In genomic region chr21:36504067-36505058, GRCh38 we compare ENCODE assay signal across 1 cellular context.
TF ChIP-seq lines count a peak whose summit lies in the region.

No MANE protein-coding gene starts in this region.

TF ChIP-seq in HEK293, 187 proteins besides CTCF, POLR2A, EP300 and RAD21 (continued from another document):
- TF ChIP-seq ZBTB17 (tag by site-specific recombination; IDR thresholded peaks at IDR 0.05), result peak; percentile 19; the same call in 1 of the 2 replicates
- no peak for TF ChIP-seq ZNF266 (tag by site-specific recombination; IDR thresholded peaks at IDR 0.05; ENCODE audit: low read depth)
- no peak for TF ChIP-seq ZNF704 (tag by site-specific recombination; IDR thresholded peaks at IDR 0.05)
- no peak for TF ChIP-seq ZNF449 (tag by site-specific recombination; IDR thresholded peaks at IDR 0.05)
- no peak for TF ChIP-seq ZBTB20 (tag by site-specific recombination; IDR thresholded peaks at IDR 0.05)
- no peak for TF ChIP-seq HOXA7 (CRISPR knock-in tag; IDR thresholded peaks at IDR 0.05; ENCODE audit: borderline replicate concordance)
- TF ChIP-seq ZBTB44 (tag by site-specific recombination; IDR thresholded peaks at IDR 0.05), result no peak
- no peak for TF ChIP-seq ZNF280C (tag by site-specific recombination; IDR thresholded peaks at IDR 0.05)
